1 cellular context compared by ENCODE assay signal in the genomic region with DNA sequence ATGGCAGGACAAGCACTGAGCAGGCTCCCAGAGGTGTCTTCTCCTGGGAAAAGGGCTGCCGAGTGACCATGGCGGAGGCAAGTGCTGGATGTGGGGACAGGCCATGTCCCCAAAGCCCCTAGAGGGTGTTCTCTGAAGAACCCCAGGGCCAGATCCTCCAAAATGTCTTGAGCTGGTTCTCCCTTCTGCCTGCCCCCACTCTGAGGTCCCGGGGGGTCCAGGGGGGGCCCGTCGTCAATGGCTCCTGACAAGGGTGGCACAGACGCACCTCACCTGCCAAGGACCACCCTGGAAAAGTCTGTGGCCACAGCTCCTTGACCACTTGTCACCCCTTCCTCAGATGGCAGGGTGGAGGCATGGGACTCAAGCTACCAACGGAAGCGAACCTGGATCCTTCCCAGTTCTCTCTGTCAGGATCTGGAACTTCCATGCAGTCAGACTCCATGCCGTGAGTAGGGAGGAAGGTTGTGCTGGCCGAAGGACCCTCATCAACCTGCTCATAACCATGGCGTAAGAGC.
TF ChIP-seq lines count a peak whose summit lies in the region.

No MANE protein-coding gene starts in this region.

TF ChIP-seq in H1, 55 proteins besides CTCF, POLR2A, EP300 and RAD21:
- TF ChIP-seq KDM4A (IDR thresholded peaks at IDR 0.05; ENCODE audit: low read depth, low read length, severe bottlenecking) (no peak), SIN3A (conservative IDR thresholded peaks at IDR 0.05 in 1 of 2, IDR thresholded peaks at IDR 0.05 in 1 of 2; ENCODE audit: low read depth in 1 of 2, low read length in 2 of 2) (no peak), MAX (IDR thresholded peaks at IDR 0.05) (no peak), CBX8 (IDR thresholded peaks at IDR 0.05; ENCODE audit: borderline replicate concordance, low read depth, low read length) (no peak), TBP (IDR thresholded peaks at IDR 0.05; ENCODE audit: low read depth, low read length) (no peak), TAF1 (IDR thresholded peaks at IDR 0.05; ENCODE audit: low read depth, low read length) (no peak), KDM1A (IDR thresholded peaks at IDR 0.05; ENCODE audit: borderline replicate concordance, low read length) (no peak), TEAD4 (IDR thresholded peaks at IDR 0.05; ENCODE audit: low read depth, low read length) (no peak), MAFK (IDR thresholded peaks at IDR 0.05; ENCODE audit: low read depth, low read length) (no peak), YY1 (IDR thresholded peaks at IDR 0.05; ENCODE audit: low read depth, low read length) (no peak), SP2 (IDR thresholded peaks at IDR 0.05; ENCODE audit: low read length) (no peak), CHD1 (IDR thresholded peaks at IDR 0.05; ENCODE audit: low read depth, low read length) (no peak), RFX5 (IDR thresholded peaks at IDR 0.05; ENCODE audit: borderline replicate concordance, low read depth, low read length) (no peak), GTF2F1 (IDR thresholded peaks at IDR 0.05; ENCODE audit: borderline replicate concordance, low read depth, low read length) (no peak), BACH1 (IDR thresholded peaks at IDR 0.05; ENCODE audit: low read length) (no peak), TCF12 (IDR thresholded peaks at IDR 0.05; ENCODE audit: low read depth, low read length) (no peak), SAP30 (IDR thresholded peaks at IDR 0.05; ENCODE audit: insufficient read depth, insufficient replicate concordance, low read length) (no peak)
- TF ChIP-seq, protein P1, sequence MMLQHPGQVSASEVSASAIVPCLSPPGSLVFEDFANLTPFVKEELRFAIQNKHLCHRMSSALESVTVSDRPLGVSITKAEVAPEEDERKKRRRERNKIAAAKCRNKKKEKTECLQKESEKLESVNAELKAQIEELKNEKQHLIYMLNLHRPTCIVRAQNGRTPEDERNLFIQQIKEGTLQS (IDR thresholded peaks at IDR 0.05; ENCODE audit: insufficient read depth, low read depth, low read length), result no peak
- TF ChIP-seq, protein P2, sequence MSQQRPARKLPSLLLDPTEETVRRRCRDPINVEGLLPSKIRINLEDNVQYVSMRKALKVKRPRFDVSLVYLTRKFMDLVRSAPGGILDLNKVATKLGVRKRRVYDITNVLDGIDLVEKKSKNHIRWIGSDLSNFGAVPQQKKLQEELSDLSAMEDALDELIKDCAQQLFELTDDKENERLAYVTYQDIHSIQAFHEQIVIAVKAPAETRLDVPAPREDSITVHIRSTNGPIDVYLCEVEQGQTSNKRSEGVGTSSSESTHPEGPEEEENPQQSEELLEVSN (IDR thresholded peaks at IDR 0.05), result no peak
TF ChIP-seq in H1: peak in this region for 0.
